In genomic region chr1:39409055-39409816, GRCh38 we compare ENCODE assay signal across 8 cellular contexts.
DNase-seq lines count a peak whose midpoint lies in the region; ATAC-seq and TF ChIP-seq lines count a peak whose summit lies in the region.

No MANE protein-coding gene starts in this region.

- peaks cover 5% of the 10 kb centered on the region; the same call in 1 of the 2 replicates for H3K27me3 ChIP-seq in HAP-1 (ENCODE audit: low read depth)
- no peaks in the 10 kb centered on the region for H3K27me3 ChIP-seq in sigmoid colon

- intact Hi-C loops in sigmoid colon (cut with DNase I) = loop anchor here (5.0 kb wide), 4 partner anchors 127 to 302 kb away; no protein-coding TSS in a partner anchor

- no peak for TF ChIP-seq EP300 in sigmoid colon (IDR thresholded peaks at IDR 0.05)

- H3K4me3 Mint-ChIP-seq in brain = peak overlapping the region; percentile 85 to 94 (median 87)

- peaks cover 81% of the 10 kb centered on the region for H3K4me1 Mint-ChIP-seq in brain

- H3K9me3 Mint-ChIP-seq in brain = no peaks in the 10 kb centered on the region

- no peak for ATAC-seq in HG03571 (IDR thresholded peaks at IDR 0.05; ENCODE audit: unreplicated experiment)

- WGBS in sigmoid colon, 2 donors = 2% methylated on average over 71 of the region's 71 CpGs

- in situ Hi-C loops in HAP-1 (cut with MboI; ENCODE audit: low sequenced_read_pairs) = no loop called here

- H3K4me3 ChIP-seq in HAP-1 = peak overlapping the region; percentile 57
- H3K4me3 ChIP-seq in iPS-11a (ENCODE audit: low read depth, low read length) = peak overlapping the region; percentile 58
- peak overlapping the region; percentile 63 to 87 (median 84) for H3K4me3 ChIP-seq in sigmoid colon

- H3K4me1 ChIP-seq in HAP-1 (peaks cover 12% of the 10 kb centered on the region), sigmoid colon (peaks cover 0 to 91% (median 86%) of the 10 kb centered on the region in 4 donors)

- peak overlapping the region; percentile 92 to 98 (median 96) for H3K27ac ChIP-seq in sigmoid colon

- peaks cover 4% of the 10 kb centered on the region; the same call in 1 of the 2 replicates for H3K9me3 ChIP-seq in HAP-1
- no peaks in the 10 kb centered on the region for H3K9me3 ChIP-seq in sigmoid colon

- no peaks in the 10 kb centered on the region for H3K36me3 ChIP-seq in HAP-1 (replicated peaks)
- peaks cover 0 to 4% (median 2%) of the 10 kb centered on the region in 4 donors for H3K36me3 ChIP-seq in sigmoid colon

- H3K27me3 Mint-ChIP-seq in brain = peaks cover 2% of the 10 kb centered on the region

- H3K36me3 Mint-ChIP-seq in brain = peaks cover 24% of the 10 kb centered on the region

- peak in 1 of 2 donors; percentile 49 for TF ChIP-seq POLR2A in sigmoid colon (IDR thresholded peaks at IDR 0.05)

- H3K27ac Mint-ChIP-seq in brain = peak overlapping the region; percentile 36 to 95 (median 85)

- no peak for TF ChIP-seq CTCF in brain (conservative IDR thresholded peaks at IDR 0.05)
- no peak for TF ChIP-seq CTCF in sigmoid colon (IDR thresholded peaks at IDR 0.05)

- peak; percentile 20 for DNase-seq in DMS79 treated with DMSO at 0.1 percent for 48 hours (lab: John Stamatoyannopoulos, UW)
- no peak for DNase-seq in DMS79 (lab: John Stamatoyannopoulos, UW)
- peak; percentile 53 to 59 for DNase-seq in HAP-1 (ENCODE audit: low spot score in 2 of 2)
- peak; percentile 89 for DNase-seq in NCI-H526 treated with DMSO at 0.1 percent for 48 hours (lab: John Stamatoyannopoulos, UW)
- DNase-seq in sigmoid colon = peak; percentile 80
